In genomic region chr1:23341829-23342697, GRCh38 we compare ENCODE assay signal across 1 cellular context.
TF ChIP-seq lines count a peak whose summit lies in the region.

No MANE protein-coding gene starts in this region.

TF ChIP-seq in H1, 55 proteins besides CTCF, POLR2A, EP300 and RAD21 (continued from another document):
- no peak for TF ChIP-seq ATF3 (IDR thresholded peaks at IDR 0.05; ENCODE audit: insufficient read depth, low read depth, low read length)
- no peak for TF ChIP-seq HDAC6 (IDR thresholded peaks at IDR 0.05; ENCODE audit: low read depth, low read length)
- no peak for TF ChIP-seq POU5F1 (IDR thresholded peaks at IDR 0.05; ENCODE audit: low read depth, low read length)
- no peak for TF ChIP-seq CBX8 (IDR thresholded peaks at IDR 0.05; ENCODE audit: borderline replicate concordance, low read depth, low read length)
- TF ChIP-seq ASH2L (IDR thresholded peaks at IDR 0.05; ENCODE audit: low read length), result no peak
- no peak for TF ChIP-seq TAF7 (optimal IDR thresholded peaks at IDR 0.05; ENCODE audit: borderline replicate concordance, low read depth, low read length)
- TF ChIP-seq USF2 (IDR thresholded peaks at IDR 0.05; ENCODE audit: low read length), result no peak
- no peak for TF ChIP-seq CHD1 (IDR thresholded peaks at IDR 0.05; ENCODE audit: low read depth, low read length)
- no peak for TF ChIP-seq KDM4A (IDR thresholded peaks at IDR 0.05; ENCODE audit: low read depth, low read length, severe bottlenecking)
- TF ChIP-seq SIRT6 (IDR thresholded peaks at IDR 0.05; ENCODE audit: low read length), result no peak
- TF ChIP-seq POLR2AphosphoS5 (IDR thresholded peaks at IDR 0.05; ENCODE audit: low read depth, low read length), result no peak
- TF ChIP-seq BCL11A (IDR thresholded peaks at IDR 0.05; ENCODE audit: low read depth in 2 of 2, low read length in 2 of 2), result no peak
- no peak for TF ChIP-seq RBBP5 (IDR thresholded peaks at IDR 0.05; ENCODE audit: borderline replicate concordance, low read depth, low read length)
- TF ChIP-seq E2F6 (IDR thresholded peaks at IDR 0.05), result no peak
